In genomic region chr12:70852416-70853150, GRCh38 we compare ENCODE assay signal across 21 cellular contexts.
"Had no signal": no experiment of that assay in that cellular context is flagged by ENCODE, and none has a peak within 500 bp of the region (broad histone marks: within the 10 kb centered on the region; RNA-seq: fewer than 3 reads in every experiment).

No MANE protein-coding gene starts in this region.

- H3K27me3 ChIP-seq: esophagus muscularis mucosa, gastroesophageal sphincter, sigmoid colon, spleen, thyroid gland had no signal

- H3K9me3 ChIP-seq: esophagus muscularis mucosa, gastroesophageal sphincter, sigmoid colon, spleen, thyroid gland had no signal

- DNase-seq: activated CD4-positive, alpha-beta memory T cell treated with anti-CD3 and anti-CD28 coated beads for 36 hours; activated CD4-positive, alpha-beta T cell treated with anti-CD3 and anti-CD28 coated beads for 48 hours; activated CD4-positive, CD25-positive, alpha-beta regulatory T cell; activated naive CD4-positive, alpha-beta T cell treated with Interleukin-2 at 50 U/mL for 16 hours; activated naive CD8-positive, alpha-beta T cell treated with anti-CD3 and anti-CD28 coated beads, Interleukin-2, amount 10 ng/mL, durations not matched to agents 7 days and 5 days; activated T-cell treated with anti-CD3 and anti-CD28 coated beads, Interleukin-2, amount 50 U/mL, for 48 hours; amygdala; cerebellar nuclear complex; head of caudate nucleus; hypothalamus; nucleus accumbens; posterior cingulate gyrus; spleen; stimulated activated CD4-positive, alpha-beta T cell treated with anti-CD3 and anti-CD28 coated beads, Interleukin-4, amount 100 ng/mL, for 1 hour; stimulated activated naive CD4-positive, alpha-beta T cell treated with Interleukin-2 at 50 U/mL for 16 hours; T-helper 17 cell; thyroid gland had no signal

- H3K4me3 ChIP-seq: coronary artery, esophagus muscularis mucosa, gastroesophageal sphincter, sigmoid colon, spleen, thyroid gland had no signal

- H3K27ac ChIP-seq: esophagus muscularis mucosa, gastroesophageal sphincter, sigmoid colon, spleen, thyroid gland had no signal

- H3K36me3 ChIP-seq: esophagus muscularis mucosa, gastroesophageal sphincter, sigmoid colon, spleen, thyroid gland had no signal

- H3K4me1 ChIP-seq: esophagus muscularis mucosa, gastroesophageal sphincter, sigmoid colon had no signal
